In genomic region chr13:22461854-22462565, GRCh38 we compare ENCODE assay signal across 24 cellular contexts.
DNase-seq lines count a peak whose midpoint lies in the region; ATAC-seq, FAIRE-seq and TF ChIP-seq lines count a peak whose summit lies in the region.
"Had no signal": no experiment of that assay in that cellular context is flagged by ENCODE, and none has a peak within 500 bp of the region (broad histone marks: within the 10 kb centered on the region; RNA-seq: fewer than 3 reads in every experiment).

No MANE protein-coding gene starts in this region.

- H3K27me3 ChIP-seq in gastroesophageal sphincter (no peaks in the 10 kb centered on the region), mesenchymal stem cell (ENCODE audit: control insufficient read depth in 1 of 2, insufficient read depth in 1 of 2, low read length in 2 of 2) (no peaks in the 10 kb centered on the region)
- H3K27me3 ChIP-seq: stomach, transverse colon had no signal

- TF ChIP-seq CTCF in gastroesophageal sphincter (IDR thresholded peaks at IDR 0.05): no peak

- H4K91ac ChIP-seq in mesenchymal stem cell (ENCODE audit: low read length): no peak overlapping the region

- no peak overlapping the region for H3K4me2 ChIP-seq in mesenchymal stem cell (ENCODE audit: low read length, poor library complexity, severe bottlenecking)
- H3K4me2 ChIP-seq: GM23338 had no signal

- 56 to 74% methylated on average over 7 to 10 of the region's 10 CpGs for WGBS in gastroesophageal sphincter (ENCODE audit: low coverage in 1 of 2), 2 donors
- 46% methylated on average over 5 of the region's 10 CpGs for WGBS in mesenchymal stem cell

- TF ChIP-seq POLR2A in gastroesophageal sphincter (IDR thresholded peaks at IDR 0.05): no peak

- no peak overlapping the region for H3K4ac ChIP-seq in mesenchymal stem cell (ENCODE audit: low read depth in 1 of 2, low read length in 2 of 2)

- DNase-seq in LHCN-M2 (ENCODE audit: low read depth) (peak; percentile 67), mesenchymal stem cell (peak; percentile 2), urothelium cell line (ENCODE audit: low spot score) (peak; percentile 8), NCI-H2227 treated with DMSO at 0.1 percent for 48 hours (lab: John Stamatoyannopoulos, UW) (no peak)
- DNase-seq: activated CD4-positive, alpha-beta T cell treated with anti-CD3 and anti-CD28 coated beads for 36 hours; activated CD8-positive, alpha-beta T cell treated with anti-CD3 and anti-CD28 coated beads, Interleukin-2, amount 10 ng/mL, durations not matched to agents 7 days and 5 days; caudate nucleus; DMS79 treated with DMSO at 0.1 percent for 48 hours; KG1; kidney; NCI-H1436 treated with DMSO at 0.1 percent for 48 hours; NCI-H446 treated with DMSO at 0.1 percent for 48 hours; NK-92 treated with Interleukin-12 subunit alpha and Interleukin-12 subunit beta, amount 100 ng/mL, for 24 hours; PC-3; psoas muscle; stomach; transverse colon had no signal

- H3K36me3 ChIP-seq in gastroesophageal sphincter: no peaks in the 10 kb centered on the region
- no peaks in the 10 kb centered on the region for H3K36me3 ChIP-seq in mesenchymal stem cell (ENCODE audit: control insufficient read depth in 1 of 2, insufficient read depth in 2 of 2, low read depth in 1 of 2, low read length in 2 of 2)
- H3K36me3 ChIP-seq: stomach, transverse colon had no signal

- ATAC-seq in gastroesophageal sphincter: peak; percentile 60
- ATAC-seq in GM19035 (IDR thresholded peaks at IDR 0.05; ENCODE audit: unreplicated experiment): no peak
- no peak for ATAC-seq in HG03159 (IDR thresholded peaks at IDR 0.05; ENCODE audit: unreplicated experiment)
- ATAC-seq: activated CD4-positive, alpha-beta T cell treated with anti-CD3 and anti-CD28 coated beads for 36 hours; activated CD8-positive, alpha-beta T cell treated with anti-CD3 and anti-CD28 coated beads, Interleukin-2, amount 10 ng/mL, durations not matched to agents 7 days and 5 days; activated naive CD4-positive, alpha-beta T cell treated with anti-CD3 and anti-CD28 coated beads, Interleukin-2, amount 50 U/mL, for 72 hours; GM23338; PC-3; psoas muscle had no signal

- no peak for FAIRE-seq in urothelium cell line (lab: Jason Lieb, UNC)
- FAIRE-seq: astrocyte, kidney had no signal

- H3K14ac ChIP-seq in mesenchymal stem cell (ENCODE audit: low read length in 2 of 2): no peak overlapping the region

- no peak overlapping the region for H2BK12ac ChIP-seq in mesenchymal stem cell (ENCODE audit: low read length in 2 of 2)

- no peak overlapping the region for H2BK5ac ChIP-seq in mesenchymal stem cell (ENCODE audit: low read depth, low read length, poor library complexity, severe bottlenecking)

- TF ChIP-seq EP300 in gastroesophageal sphincter (IDR thresholded peaks at IDR 0.05): no peak

- H3K18ac ChIP-seq in mesenchymal stem cell (ENCODE audit: low read depth in 1 of 2, low read length in 2 of 2): no peak overlapping the region

- H2AK5ac ChIP-seq in mesenchymal stem cell (ENCODE audit: low read length, severe bottlenecking): no peak overlapping the region

- no peaks in the 10 kb centered on the region for H3K9me3 ChIP-seq in gastroesophageal sphincter
- no peaks in the 10 kb centered on the region for H3K9me3 ChIP-seq in mesenchymal stem cell (ENCODE audit: control insufficient read depth, low read length)
- H3K9me3 ChIP-seq: psoas muscle, stomach, transverse colon had no signal

- no peak overlapping the region for H4K8ac ChIP-seq in mesenchymal stem cell (ENCODE audit: low read length)

- no peak overlapping the region for H2AFZ ChIP-seq in mesenchymal stem cell (ENCODE audit: low read depth, low read length)
- H2AFZ ChIP-seq: GM23338 had no signal

- H2BK15ac ChIP-seq in mesenchymal stem cell (ENCODE audit: low read depth, poor library complexity, severe bottlenecking): no peak overlapping the region

- no peaks in the 10 kb centered on the region for H3K4me1 ChIP-seq in gastroesophageal sphincter
- peaks cover 1% of the 10 kb centered on the region for H3K4me1 ChIP-seq in mesenchymal stem cell (ENCODE audit: control insufficient read depth, insufficient read depth, low read depth, low read length)
- H3K4me1 ChIP-seq: psoas muscle, stomach, transverse colon had no signal

- no peak overlapping the region for H3K9ac ChIP-seq in mesenchymal stem cell (ENCODE audit: low read length)

- H2BK120ac ChIP-seq in mesenchymal stem cell (ENCODE audit: low read depth, low read length): no peak overlapping the region

- H3K27ac ChIP-seq in gastroesophageal sphincter: peak overlapping the region in 1 of 4 donors; percentile 37
- no peak overlapping the region for H3K27ac ChIP-seq in mesenchymal stem cell (ENCODE audit: low read length, poor library complexity, severe bottlenecking)
- H3K27ac ChIP-seq: C4-2B, psoas muscle, stomach, transverse colon had no signal

- no peaks in the 10 kb centered on the region for H3K79me1 ChIP-seq in mesenchymal stem cell (replicated peaks; ENCODE audit: low read length, poor library complexity, severe bottlenecking)

- H3K4me3 ChIP-seq in gastroesophageal sphincter: no peak overlapping the region
- no peak overlapping the region for H3K4me3 ChIP-seq in mesenchymal stem cell (ENCODE audit: insufficient read depth in 1 of 2, low read depth in 1 of 2, low read length in 2 of 2)
- H3K4me3 ChIP-seq: GM23338, psoas muscle, stomach, transverse colon had no signal

- no peak overlapping the region for H3K23ac ChIP-seq in mesenchymal stem cell (ENCODE audit: low read length in 2 of 2)
